1 cellular context compared by ENCODE assay signal in genomic region chr17:66306413-66306812, GRCh38.
TF ChIP-seq lines count a peak whose summit lies in the region.

No MANE protein-coding gene starts in this region.

TF ChIP-seq in HepG2, 621 proteins besides CTCF, POLR2A, EP300 and RAD21 (continued from another document):
- TF ChIP-seq, protein P1, sequence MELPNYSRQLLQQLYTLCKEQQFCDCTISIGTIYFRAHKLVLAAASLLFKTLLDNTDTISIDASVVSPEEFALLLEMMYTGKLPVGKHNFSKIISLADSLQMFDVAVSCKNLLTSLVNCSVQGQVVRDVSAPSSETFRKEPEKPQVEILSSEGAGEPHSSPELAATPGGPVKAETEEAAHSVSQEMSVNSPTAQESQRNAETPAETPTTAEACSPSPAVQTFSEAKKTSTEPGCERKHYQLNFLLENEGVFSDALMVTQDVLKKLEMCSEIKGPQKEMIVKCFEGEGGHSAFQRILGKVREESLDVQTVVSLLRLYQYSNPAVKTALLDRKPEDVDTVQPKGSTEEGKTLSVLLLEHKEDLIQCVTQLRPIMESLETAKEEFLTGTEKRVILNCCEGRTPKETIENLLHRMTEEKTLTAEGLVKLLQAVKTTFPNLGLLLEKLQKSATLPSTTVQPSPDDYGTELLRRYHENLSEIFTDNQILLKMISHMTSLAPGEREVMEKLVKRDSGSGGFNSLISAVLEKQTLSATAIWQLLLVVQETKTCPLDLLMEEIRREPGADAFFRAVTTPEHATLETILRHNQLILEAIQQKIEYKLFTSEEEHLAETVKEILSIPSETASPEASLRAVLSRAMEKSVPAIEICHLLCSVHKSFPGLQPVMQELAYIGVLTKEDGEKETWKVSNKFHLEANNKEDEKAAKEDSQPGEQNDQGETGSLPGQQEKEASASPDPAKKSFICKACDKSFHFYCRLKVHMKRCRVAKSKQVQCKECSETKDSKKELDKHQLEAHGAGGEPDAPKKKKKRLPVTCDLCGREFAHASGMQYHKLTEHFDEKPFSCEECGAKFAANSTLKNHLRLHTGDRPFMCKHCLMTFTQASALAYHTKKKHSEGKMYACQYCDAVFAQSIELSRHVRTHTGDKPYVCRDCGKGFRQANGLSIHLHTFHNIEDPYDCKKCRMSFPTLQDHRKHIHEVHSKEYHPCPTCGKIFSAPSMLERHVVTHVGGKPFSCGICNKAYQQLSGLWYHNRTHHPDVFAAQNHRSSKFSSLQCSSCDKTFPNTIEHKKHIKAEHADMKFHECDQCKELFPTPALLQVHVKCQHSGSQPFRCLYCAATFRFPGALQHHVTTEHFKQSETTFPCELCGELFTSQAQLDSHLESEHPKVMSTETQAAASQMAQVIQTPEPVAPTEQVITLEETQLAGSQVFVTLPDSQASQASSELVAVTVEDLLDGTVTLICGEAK (IDR thresholded peaks at IDR 0.05) = peak; percentile 26; the same call in 1 of the 2 replicates
- TF ChIP-seq, protein P1 (CRISPR knock-in tag; IDR thresholded peaks at IDR 0.05) = no peak
- no peak for TF ChIP-seq ZSCAN25 (CRISPR knock-in tag; IDR thresholded peaks at IDR 0.05)
- TF ChIP-seq, protein P2, sequence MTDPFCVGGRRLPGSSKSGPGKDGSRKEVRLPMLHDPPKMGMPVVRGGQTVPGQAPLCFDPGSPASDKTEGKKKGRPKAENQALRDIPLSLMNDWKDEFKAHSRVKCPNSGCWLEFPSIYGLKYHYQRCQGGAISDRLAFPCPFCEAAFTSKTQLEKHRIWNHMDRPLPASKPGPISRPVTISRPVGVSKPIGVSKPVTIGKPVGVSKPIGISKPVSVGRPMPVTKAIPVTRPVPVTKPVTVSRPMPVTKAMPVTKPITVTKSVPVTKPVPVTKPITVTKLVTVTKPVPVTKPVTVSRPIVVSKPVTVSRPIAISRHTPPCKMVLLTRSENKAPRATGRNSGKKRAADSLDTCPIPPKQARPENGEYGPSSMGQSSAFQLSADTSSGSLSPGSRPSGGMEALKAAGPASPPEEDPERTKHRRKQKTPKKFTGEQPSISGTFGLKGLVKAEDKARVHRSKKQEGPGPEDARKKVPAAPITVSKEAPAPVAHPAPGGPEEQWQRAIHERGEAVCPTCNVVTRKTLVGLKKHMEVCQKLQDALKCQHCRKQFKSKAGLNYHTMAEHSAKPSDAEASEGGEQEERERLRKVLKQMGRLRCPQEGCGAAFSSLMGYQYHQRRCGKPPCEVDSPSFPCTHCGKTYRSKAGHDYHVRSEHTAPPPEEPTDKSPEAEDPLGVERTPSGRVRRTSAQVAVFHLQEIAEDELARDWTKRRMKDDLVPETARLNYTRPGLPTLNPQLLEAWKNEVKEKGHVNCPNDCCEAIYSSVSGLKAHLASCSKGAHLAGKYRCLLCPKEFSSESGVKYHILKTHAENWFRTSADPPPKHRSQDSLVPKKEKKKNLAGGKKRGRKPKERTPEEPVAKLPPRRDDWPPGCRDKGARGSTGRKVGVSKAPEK (CRISPR knock-in tag; IDR thresholded peaks at IDR 0.05; ENCODE audit: borderline replicate concordance) = no peak
